Comparison of ENCODE assay signal across 9 cellular contexts in genomic region chr14:26538176-26538575, GRCh38. TPM values are rescaled to one million over a fixed set of nuclear protein-coding genes. Genes with fewer than 3 reads are reported as not detected.
"Had no signal": no experiment of that assay in that cellular context is flagged by ENCODE, and none has a peak within 500 bp of the region (broad histone marks: within the 10 kb centered on the region; RNA-seq: fewer than 3 reads in every experiment).

No MANE protein-coding gene starts in this region.

- H3K9me3 ChIP-seq: HAP-1 had no signal

- H2AFZ ChIP-seq: GM23248 had no signal

- H3K36me3 ChIP-seq: HAP-1 had no signal

- FAIRE-seq: HTR-8/SVneo had no signal

- ATAC-seq: HCT116 had no signal

- DNase-seq: GM23248, GOT3, H7, KBM-7 had no signal

- H3K27ac Mint-ChIP-seq: IgD-negative memory B cell had no signal

- H3K27me3 Mint-ChIP-seq: IgD-negative memory B cell had no signal

- H3K4me2 ChIP-seq: KMS-11 had no signal

- H3K9ac ChIP-seq: GM23248, KMS-11 had no signal

- H3K27ac ChIP-seq: GM23248, KMS-11 had no signal

- H3K4me1 Mint-ChIP-seq: IgD-negative memory B cell had no signal

- H3K4me3 ChIP-seq: GM23248, HAP-1 had no signal

RNA-seq across cellular contexts. Expression of gene NOVA1, which starts 59.7 kb away (rescaled TPM):
- polyA plus RNA-seq: IgD-negative memory B cell had no signal
